In genomic region chr15:39443659-39444219, GRCh38 we compare ENCODE assay signal across 2 cellular contexts.
A peak's percentile ranks its signal among the peaks of the same experiment; 100 is the strongest.
TF ChIP-seq lines count a peak whose summit lies in the region.

No MANE protein-coding gene starts in this region.

TF ChIP-seq in SK-N-SH, 30 proteins besides CTCF, POLR2A, EP300 and RAD21 (continued from another document):
- TF ChIP-seq REST (IDR thresholded peaks at IDR 0.05; ENCODE audit: low read depth, low read length) (0 out of 2 replicates have a peak, but pooled peaks have one; percentile 58), YY1 (IDR thresholded peaks at IDR 0.05; ENCODE audit: low read depth) (no peak)
TF ChIP-seq in SK-N-SH: peak in this region for 1.

TF ChIP-seq in SK-N-SH treated with all-trans-retinoic acid at 6 μM for 48 hours, 23 proteins besides CTCF, POLR2A, EP300 and RAD21:
- TF ChIP-seq POU6F1 (CRISPR knock-in tag; IDR thresholded peaks at IDR 0.05; ENCODE audit: borderline replicate concordance, low read depth) (no peak), ZC3H10 (CRISPR knock-in tag; IDR thresholded peaks at IDR 0.05) (no peak), TOX (CRISPR knock-in tag; IDR thresholded peaks at IDR 0.05; ENCODE audit: borderline replicate concordance) (no peak), TSHZ2 (CRISPR knock-in tag; IDR thresholded peaks at IDR 0.05) (no peak), ZNF8 (CRISPR knock-in tag; IDR thresholded peaks at IDR 0.05) (no peak), CSRNP3 (CRISPR knock-in tag; IDR thresholded peaks at IDR 0.05) (no peak), OSR1 (CRISPR knock-in tag; IDR thresholded peaks at IDR 0.05) (no peak), ESRRG (CRISPR knock-in tag; IDR thresholded peaks at IDR 0.05) (no peak)
